24 cellular contexts compared by ENCODE assay signal in genomic region chr4:78766026-78766425, GRCh38. TPM values are rescaled to one million over a fixed set of nuclear protein-coding genes. Genes with fewer than 3 reads are reported as not detected.
DNase-seq lines count a peak whose midpoint lies in the region; ATAC-seq, FAIRE-seq and TF ChIP-seq lines count a peak whose summit lies in the region.
"Had no signal": no experiment of that assay in that cellular context is flagged by ENCODE, and none has a peak within 500 bp of the region (broad histone marks: within the 10 kb centered on the region; RNA-seq: fewer than 3 reads in every experiment).

No MANE protein-coding gene starts in this region.

- no peak overlapping the region for H3K27ac Mint-ChIP-seq in astrocyte (ENCODE audit: unreplicated experiment)
- H3K27ac Mint-ChIP-seq: activated T-helper 17 cell treated with anti-CD3 and anti-CD28 coated beads, Interleukin-2, amount 50 U/mL, for 72 hours; CD14-positive monocyte had no signal

- no peaks in the 10 kb centered on the region for H3K79me2 ChIP-seq in astrocyte (ENCODE audit: insufficient read depth, low read length)

- DNase-seq in HCEC 1CT (peak; percentile 37), astrocyte (ENCODE audit: low read depth) (peak; percentile 34), fibroblast of the aortic adventitia (ENCODE audit: low read depth) (peak; percentile 96), colonic mucosa (no peak), COR-L47 (lab: John Stamatoyannopoulos, UW) (no peak)
- DNase-seq: activated CD4-positive, alpha-beta T cell treated with anti-CD3 and anti-CD28 coated beads for 1 hour; central memory CD4-positive, alpha-beta T cell; effector memory CD4-positive, alpha-beta T cell; foreskin melanocyte; KBM-7; left cardiac atrium; NCI-H1105; NCI-H2081 treated with DMSO at 0.1 percent for 48 hours; NCI-H526; PC-3; small intestine; T1000 had no signal

- H3K27ac ChIP-seq in astrocyte (ENCODE audit: low read depth, low read length) (no peak overlapping the region), colonic mucosa (no peak overlapping the region)
- H3K27ac ChIP-seq: prostate gland had no signal

- no peak overlapping the region for H3K4me3 ChIP-seq in astrocyte (ENCODE audit: insufficient read depth, low read depth, low read length)
- H3K4me3 ChIP-seq in fibroblast of the aortic adventitia (ENCODE audit: low read depth, low read length), result no peak overlapping the region
- H3K4me3 ChIP-seq in colonic mucosa, result no peak overlapping the region
- H3K4me3 ChIP-seq: HAP-1, prostate gland had no signal

- no peak for TF ChIP-seq CTCF in astrocyte (IDR thresholded peaks at IDR 0.05; ENCODE audit: insufficient read depth, low read depth, low read length)
- no peak for TF ChIP-seq CTCF in fibroblast of the aortic adventitia (IDR thresholded peaks at IDR 0.05; ENCODE audit: insufficient read depth, low read length)
- no peak for TF ChIP-seq CTCF in colonic mucosa (IDR thresholded peaks at IDR 0.05)

- intact Hi-C loops in colonic mucosa (cut with DNase I), result no loop called here

- no peaks in the 10 kb centered on the region for H4K20me1 ChIP-seq in astrocyte (ENCODE audit: insufficient read depth, low read length)

- H3K4me1 ChIP-seq in astrocyte (ENCODE audit: insufficient read depth, low read length) (no peaks in the 10 kb centered on the region), colonic mucosa (no peaks in the 10 kb centered on the region)
- H3K4me1 ChIP-seq: prostate gland had no signal

- no peaks in the 10 kb centered on the region for H3K27me3 Mint-ChIP-seq in astrocyte (ENCODE audit: low read depth, unreplicated experiment)

- no peak for FAIRE-seq in astrocyte (lab: Jason Lieb, UNC)
- FAIRE-seq: small intestine had no signal

- no peak for ATAC-seq in HG02840 (IDR thresholded peaks at IDR 0.05; ENCODE audit: low FRiP score, unreplicated experiment)
- no peak for ATAC-seq in GM21825 (IDR thresholded peaks at IDR 0.05; ENCODE audit: unreplicated experiment)
- ATAC-seq: activated T-helper 17 cell treated with anti-CD3 and anti-CD28 coated beads, Interleukin-2, amount 50 U/mL, for 72 hours; left cardiac atrium; PC-3 had no signal

- no peaks in the 10 kb centered on the region for H3K36me3 ChIP-seq in astrocyte (ENCODE audit: insufficient read depth, low read length)
- H3K36me3 ChIP-seq in colonic mucosa, result no peaks in the 10 kb centered on the region
- H3K36me3 ChIP-seq: HAP-1, prostate gland had no signal

- no peak overlapping the region for H3K4me3 Mint-ChIP-seq in astrocyte (ENCODE audit: unreplicated experiment)
- H3K4me3 Mint-ChIP-seq: activated T-helper 17 cell treated with anti-CD3 and anti-CD28 coated beads, Interleukin-2, amount 50 U/mL, for 72 hours; CD14-positive monocyte; neural crest cell had no signal

- no peaks in the 10 kb centered on the region for H3K9me3 Mint-ChIP-seq in astrocyte (ENCODE audit: unreplicated experiment)
- H3K9me3 Mint-ChIP-seq: activated T-helper 17 cell treated with anti-CD3 and anti-CD28 coated beads, Interleukin-2, amount 50 U/mL, for 72 hours; CD14-positive monocyte; neural crest cell had no signal

- no peaks in the 10 kb centered on the region for H3K27me3 ChIP-seq in astrocyte (ENCODE audit: insufficient read depth, low read length)
- no peaks in the 10 kb centered on the region for H3K27me3 ChIP-seq in colonic mucosa

- H3K4me2 ChIP-seq in astrocyte (ENCODE audit: low read length), result no peak overlapping the region

- H3K4me1 Mint-ChIP-seq in astrocyte (ENCODE audit: low read depth, unreplicated experiment), result peaks cover 1% of the 10 kb centered on the region
- H3K4me1 Mint-ChIP-seq: activated T-helper 17 cell treated with anti-CD3 and anti-CD28 coated beads, Interleukin-2, amount 50 U/mL, for 72 hours; neural crest cell had no signal

- no peaks in the 10 kb centered on the region for H3K36me3 Mint-ChIP-seq in astrocyte (ENCODE audit: low read depth, unreplicated experiment)
- H3K36me3 Mint-ChIP-seq: CD14-positive monocyte had no signal

- H3K9ac ChIP-seq in astrocyte (ENCODE audit: low read length), result no peak overlapping the region
- H3K9ac ChIP-seq in colonic mucosa (ENCODE audit: low read depth in 2 of 2, low read length in 2 of 2), result no peak overlapping the region

- H2AFZ ChIP-seq in astrocyte (ENCODE audit: low read depth, low read length), result no peak overlapping the region

- H3K9me3 ChIP-seq in astrocyte (ENCODE audit: insufficient read depth, low read depth, low read length), result no peaks in the 10 kb centered on the region
- no peaks in the 10 kb centered on the region for H3K9me3 ChIP-seq in colonic mucosa
- H3K9me3 ChIP-seq: HAP-1, prostate gland had no signal

RNA-seq across cellular contexts. Expression of gene BMP2K, which starts 10.1 kb away (rescaled TPM):
- total RNA-seq in astrocyte (29.8 and 33.3 TPM in 2 replicates), fibroblast of the aortic adventitia (ENCODE audit: low replicate concordance) (28.4 and 85.1 TPM in 2 replicates), colonic mucosa (10 to 100 TPM; 52.4 to 55.7 TPM)

Comparison
In these comparisons a context has a peak if more than half of its experiments do, and no peak if none do; other contexts are left out.
1. DNase-seq: peak in HCEC 1CT (single experiment), astrocyte (single experiment) and fibroblast of the aortic adventitia (single experiment); none in colonic mucosa (single experiment) and COR-L47 (single experiment).